ENCODE assay signal across 9 cellular contexts in genomic region chr17:42832213-42832933, GRCh38. TPM values are rescaled to one million over a fixed set of nuclear protein-coding genes. Genes with fewer than 3 reads are reported as not detected.
DNase-seq lines count a peak whose midpoint lies in the region; ATAC-seq, FAIRE-seq and TF ChIP-seq lines count a peak whose summit lies in the region.
"Had no signal": no experiment of that assay in that cellular context is flagged by ENCODE, and none has a peak within 500 bp of the region (broad histone marks: within the 10 kb centered on the region; RNA-seq: fewer than 3 reads in every experiment).

No MANE protein-coding gene starts in this region.

- WGBS in HUES64, result 59% methylated on average over 9 of the region's 9 CpGs

- peak overlapping the region; percentile 95 for H3K27ac ChIP-seq in HUES64 (ENCODE audit: low read depth, low read length)

- intact Hi-C loops in mucosa of descending colon (cut with DNase I, micrococcal nuclease), result no loop called here

- H3K27me3 ChIP-seq in HUES64 (ENCODE audit: insufficient read depth, low read length), result peaks cover 11% of the 10 kb centered on the region; the same call in 1 of the 2 replicates

- H3K9me3 ChIP-seq in ES-I3 (ENCODE audit: control insufficient read depth, insufficient read depth, low read length), result no peaks in the 10 kb centered on the region
- H3K9me3 ChIP-seq in HUES64 (ENCODE audit: insufficient read depth, low read depth, low read length), result no peaks in the 10 kb centered on the region
- H3K9me3 ChIP-seq in mucosa of descending colon, result no peaks in the 10 kb centered on the region

- ATAC-seq in mucosa of descending colon (peak; percentile 28), HG02970 (IDR thresholded peaks at IDR 0.05; ENCODE audit: low FRiP score, unreplicated experiment) (no peak)

- no peak for FAIRE-seq in RCC 7860 (lab: Jason Lieb, UNC)

- H3K9ac ChIP-seq in ES-I3 (ENCODE audit: low read depth, low read length) (peak overlapping the region; percentile 88), HUES64 (ENCODE audit: low read depth, low read length) (peak overlapping the region; percentile 99)

- H3K36me3 ChIP-seq in ES-I3 (ENCODE audit: insufficient read depth, low read length) (peaks cover 13% of the 10 kb centered on the region; the same call in 1 of the 2 replicates), HUES64 (ENCODE audit: insufficient read depth, low read length) (peaks cover 28% of the 10 kb centered on the region), mucosa of descending colon (ENCODE audit: low read depth) (no peaks in the 10 kb centered on the region)

- H3K4me3 ChIP-seq in HUES64 (ENCODE audit: low read length) (peak overlapping the region; percentile 81), cardiac fibroblast (replicated peaks in 1 of 2; ENCODE audit: low read depth in 2 of 2, low read length in 2 of 2) (peak overlapping the region; percentile 93 to 95), mucosa of descending colon (peak overlapping the region; percentile 92)

- no peak for DNase-seq in cardiac fibroblast (ENCODE audit: low read depth in 2 of 2)
- DNase-seq in mucosa of descending colon, result no peak
- no peak for DNase-seq in RCC 7860 (ENCODE audit: low spot score)
- no peak for DNase-seq in EL
- no peak for DNase-seq in superior temporal gyrus (ENCODE audit: extremely low spot score)

- H3K4me1 ChIP-seq in ES-I3 (ENCODE audit: insufficient read depth, low read length) (no peaks in the 10 kb centered on the region), HUES64 (ENCODE audit: insufficient read depth, low read length) (peaks cover 13% of the 10 kb centered on the region; the same call in 1 of the 2 replicates), mucosa of descending colon (ENCODE audit: low read depth) (peaks cover 13% of the 10 kb centered on the region)

- TF ChIP-seq CTCF in cardiac fibroblast (IDR thresholded peaks at IDR 0.05; ENCODE audit: low read depth, low read length), result no peak
- no peak for TF ChIP-seq CTCF in mucosa of descending colon (IDR thresholded peaks at IDR 0.05)

RNA-seq across cellular contexts. Expression of gene PSME3, which starts 0.8 kb away (rescaled TPM):
- polyA plus RNA-seq in HUES64 (2013, experiment 1 of 2), result 200 TPM
- 167 TPM for polyA plus RNA-seq in HUES64 (2013, experiment 2 of 2)
- 100 to 1,000 TPM in 1 of 3 donors, 10 to 100 TPM in 2; 87.7 to 112 (median 91.8) TPM for total RNA-seq in mucosa of descending colon

RNA-seq across cellular contexts. Expression of gene BECN1, which starts 8.3 kb away (rescaled TPM):
- polyA plus RNA-seq in HUES64 (2013, experiment 1 of 2), result 37.8 TPM
- 43.6 TPM for polyA plus RNA-seq in HUES64 (2013, experiment 2 of 2)
- 100 to 1,000 TPM; 130 to 142 (median 137) TPM for total RNA-seq in mucosa of descending colon

RNA-seq across cellular contexts. Expression of gene AOC2, which starts 12.0 kb away (rescaled TPM):
- polyA plus RNA-seq in HUES64 (2013, experiment 1 of 2), result 1.0 TPM
- 1.1 TPM for polyA plus RNA-seq in HUES64 (2013, experiment 2 of 2)
- 1 to 10 TPM in 1 of 3 donors, under 1 TPM in 2; 0.92 to 2.1 (median 0.96) TPM for total RNA-seq in mucosa of descending colon

RNA-seq across cellular contexts. Expression of gene AOC3, which starts 18.6 kb away (rescaled TPM):
- 0.30 TPM for polyA plus RNA-seq in HUES64 (2013, experiment 1 of 2)
- polyA plus RNA-seq in HUES64 (2013, experiment 2 of 2), result 0.57 TPM
- total RNA-seq in mucosa of descending colon, result 100 to 1,000 TPM in 1 of 3 donors, 10 to 100 TPM in 2; 10.6 to 175 (median 25.4) TPM

RNA-seq across cellular contexts. Expression of gene CNTD1, which starts 33.7 kb away (rescaled TPM):
- not detected for polyA plus RNA-seq in HUES64 (2013, experiment 1 of 2)
- not detected for polyA plus RNA-seq in HUES64 (2013, experiment 2 of 2)
- total RNA-seq in mucosa of descending colon, result 1 to 10 TPM in 2 of 3 donors, under 1 TPM in 1; 0.79 to 3.3 (median 1.2) TPM
- total RNA-seq: LHCN-M2 had no signal
